In the genomic region with DNA sequence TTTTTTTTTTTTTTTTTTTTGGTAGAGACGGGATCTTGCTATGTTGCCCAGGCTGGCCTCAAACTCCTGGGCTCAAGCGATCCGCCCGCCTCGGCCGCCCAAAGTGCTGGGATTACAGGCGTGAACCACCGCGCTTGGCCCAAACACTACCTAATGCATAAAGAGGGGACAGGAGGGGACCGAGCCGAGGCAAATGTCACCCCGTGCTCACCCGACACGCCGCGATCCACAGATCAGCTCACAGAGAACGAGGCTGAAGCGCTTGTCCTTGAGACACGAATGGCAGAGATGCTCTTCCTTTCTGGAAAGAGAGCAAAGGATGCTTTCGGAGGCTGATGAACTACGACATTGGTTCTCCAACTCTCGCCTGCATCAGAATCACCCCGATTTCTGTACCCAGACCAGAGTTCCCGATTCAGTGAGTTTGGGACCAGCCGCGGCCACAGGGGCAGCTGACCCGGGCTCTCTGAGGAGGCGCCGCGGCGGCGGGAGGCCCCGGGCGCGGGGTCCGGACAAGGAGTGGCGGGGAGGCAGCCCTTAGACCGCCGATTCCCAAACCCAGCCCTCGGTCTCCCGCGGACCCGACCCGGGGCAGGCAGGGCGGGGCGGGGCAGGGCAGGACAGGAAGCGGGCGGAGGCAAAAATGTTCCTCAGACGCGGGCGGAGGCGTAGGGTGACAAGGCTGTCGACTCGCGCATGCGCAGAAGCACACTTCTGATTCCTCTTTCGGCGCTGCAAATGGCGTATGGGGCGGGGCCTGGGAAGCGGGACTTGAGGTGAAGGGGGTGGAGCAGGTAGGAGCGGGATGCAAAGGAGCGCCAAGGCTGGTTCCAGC, we compare ENCODE assay signal across 8 cellular contexts. TPM values are rescaled to one million over a fixed set of nuclear protein-coding genes. Genes with fewer than 3 reads are reported as not detected.
A peak's percentile ranks its signal among the peaks of the same experiment; 100 is the strongest.
DNase-seq lines count a peak whose midpoint lies in the region; ATAC-seq and TF ChIP-seq lines count a peak whose summit lies in the region.

A gene (minus strand): TSS at position 700 of the 835 bp plus-strand sequence. CDS start 4,719 bp downstream, outside the sequence.

- H3K27ac Mint-ChIP-seq in activated CD4-positive, alpha-beta T cell treated with anti-CD3 and anti-CD28 coated beads, Interleukin-2, amount 10 ng/mL, durations not matched to agents 7 days and 5 days, result peak within 1 kb of the TSS; percentile 99

- H3K4me3 ChIP-seq in BE2C (ENCODE audit: low read depth, low read length), result peak within 1 kb of the TSS; percentile 92
- peak within 1 kb of the TSS; percentile 75 to 89 for H3K4me3 ChIP-seq in left lung

- no peaks in the 10 kb centered on the region for H3K27me3 Mint-ChIP-seq in activated CD4-positive, alpha-beta T cell treated with anti-CD3 and anti-CD28 coated beads, Interleukin-2, amount 10 ng/mL, durations not matched to agents 7 days and 5 days

- no peak for TF ChIP-seq CTCF in BE2C (IDR thresholded peaks at IDR 0.05; ENCODE audit: low read depth, low read length)
- TF ChIP-seq CTCF in left lung (IDR thresholded peaks at IDR 0.05), result no peak

- H3K36me3 ChIP-seq in BE2C (no peaks in the 10 kb centered on the region), left lung (peaks cover 0 to 9% of the 10 kb centered on the region in 2 donors)

- peak within 1 kb of the TSS; percentile 78 for H3K4me3 Mint-ChIP-seq in activated CD4-positive, alpha-beta T cell treated with anti-CD3 and anti-CD28 coated beads, Interleukin-2, amount 10 ng/mL, durations not matched to agents 7 days and 5 days

- H3K9me3 ChIP-seq in BE2C (no peaks in the 10 kb centered on the region), left lung (peaks cover 0 to 34% of the 10 kb centered on the region in 2 donors)

- peaks cover 29% of the 10 kb centered on the region for H3K9me3 Mint-ChIP-seq in activated CD4-positive, alpha-beta T cell treated with anti-CD3 and anti-CD28 coated beads, Interleukin-2, amount 10 ng/mL, durations not matched to agents 7 days and 5 days

- ATAC-seq in HG03457 (IDR thresholded peaks at IDR 0.05; ENCODE audit: unreplicated experiment) (peak; percentile 73), left lung (peak; percentile 97)

- POLR2A ChIA-PET in activated CD4-positive, alpha-beta T cell treated with anti-CD3 and anti-CD28 coated beads, Interleukin-2, amount 10 ng/mL, durations not matched to agents 7 days and 5 days (lab: Charles Lee), result no interaction called here

- intact Hi-C loops in left lung (cut with DNase I), result no loop called here

- H3K27me3 ChIP-seq in BE2C, result no peaks in the 10 kb centered on the region
- no peaks in the 10 kb centered on the region for H3K27me3 ChIP-seq in left lung

- H3K4me1 ChIP-seq in BE2C (no peaks in the 10 kb centered on the region), left lung (peaks cover 0 to 21% of the 10 kb centered on the region in 2 donors)

- peaks cover 21% of the 10 kb centered on the region for H3K36me3 Mint-ChIP-seq in activated CD4-positive, alpha-beta T cell treated with anti-CD3 and anti-CD28 coated beads, Interleukin-2, amount 10 ng/mL, durations not matched to agents 7 days and 5 days (ENCODE audit: low read depth)

- peak within 1 kb of the TSS; percentile 95 to 98 for H3K27ac ChIP-seq in left lung

- CTCF ChIA-PET in activated CD4-positive, alpha-beta T cell treated with anti-CD3 and anti-CD28 coated beads, Interleukin-2, amount 10 ng/mL, durations not matched to agents 7 days and 5 days (lab: Charles Lee), result no interaction called here

- DNase-seq in BE2C (peak; percentile 97), GM19240 (ENCODE audit: insufficient read length, low spot score) (peak; percentile 89), NCI-H524 (lab: John Stamatoyannopoulos, UW) (peak; percentile 98 to 99), dedifferentiated amniotic fluid mesenchymal stem cell (ENCODE audit: extremely low spot score) (peak; percentile 99), left lung (peak; percentile 99)
- DNase-seq in activated CD4-positive, alpha-beta T cell treated with anti-CD3 and anti-CD28 coated beads, Interleukin-2, amount 10 ng/mL, durations not matched to agents 7 days and 5 days, result peak; percentile 99
- DNase-seq in stimulated activated CD4-positive, alpha-beta T cell treated with anti-CD3 and anti-CD28 coated beads, Interleukin-2, amount 100 ng/mL, for 4 hours (ENCODE audit: low read depth), result peak; percentile 99

- H3K4me1 Mint-ChIP-seq in activated CD4-positive, alpha-beta T cell treated with anti-CD3 and anti-CD28 coated beads, Interleukin-2, amount 10 ng/mL, durations not matched to agents 7 days and 5 days, result peaks cover 22% of the 10 kb centered on the region

RNA-seq across cellular contexts. Expression of the gene that starts here (rescaled TPM):
- 1.3 TPM for polyA plus RNA-seq in BE2C (2012; ENCODE audit: insufficient read depth, insufficient read length, low read depth)
- total RNA-seq in activated CD4-positive, alpha-beta T cell treated with anti-CD3 and anti-CD28 coated beads, Interleukin-2, amount 10 ng/mL, durations not matched to agents 7 days and 5 days, result 10 to 100 TPM in 1 of 2 experiments, 1 to 10 TPM in 1; 9.2 to 10.6 TPM
- total RNA-seq in left lung, result 1 to 10 TPM; 6.2 to 6.8 TPM

Comparison
In these comparisons a context has a peak if more than half of its experiments do, and no peak if none do; other contexts are left out.
1. Peak in every context shown above with its lines: DNase-seq, ATAC-seq, H3K4me3 ChIP-seq and H3K27ac ChIP-seq.